In genomic region chr22:36379593-36380361, GRCh38 we compare ENCODE assay signal across 8 cellular contexts. TPM values are rescaled to one million over a fixed set of nuclear protein-coding genes. Genes with fewer than 3 reads are reported as not detected.
DNase-seq lines count a peak whose midpoint lies in the region; ATAC-seq, FAIRE-seq and TF ChIP-seq lines count a peak whose summit lies in the region.

No MANE protein-coding gene starts in this region.

- no peak for DNase-seq in GM19239 (ENCODE audit: insufficient read length, low spot score)
- peak; percentile 47 for DNase-seq in activated CD4-positive, alpha-beta T cell treated with anti-CD3 and anti-CD28 coated beads, Interleukin-2, amount 50 U/mL, for 1 hour
- DNase-seq in fibroblast of lung (ENCODE audit: low read depth in 2 of 2), result peak in 1 of 2 donors; percentile 64
- peak; percentile 40 to 65 (median 52) for DNase-seq in stimulated activated naive CD4-positive, alpha-beta T cell (lab: John Stamatoyannopoulos, UW)
- DNase-seq in amniotic stem cell (lab: John Stamatoyannopoulos, UW), result no peak
- no peak for DNase-seq in NCI-H2227 (lab: John Stamatoyannopoulos, UW; ENCODE audit: unreplicated experiment)
- no peak for DNase-seq in NCI-H187 (lab: John Stamatoyannopoulos, UW)

- H3K9ac ChIP-seq in fibroblast of lung (ENCODE audit: insufficient read depth, low read length), result peak overlapping the region; percentile 18

- no peak for ATAC-seq in HG02852 (IDR thresholded peaks at IDR 0.05; ENCODE audit: unreplicated experiment)

- H3K9me3 ChIP-seq in fibroblast of lung (ENCODE audit: control insufficient read depth, insufficient read depth, low read depth, low read length), result no peaks in the 10 kb centered on the region

- peaks cover 24% of the 10 kb centered on the region for H3K36me3 ChIP-seq in fibroblast of lung (ENCODE audit: control insufficient read depth, insufficient read depth, low read length)

- peak overlapping the region; percentile 54 for H3K4me2 ChIP-seq in fibroblast of lung (ENCODE audit: extremely low read depth, insufficient read depth, low read length)

- peak overlapping the region; percentile 55 for H3K27ac ChIP-seq in fibroblast of lung (ENCODE audit: insufficient read depth, low read length)

- FAIRE-seq in GM19239 (lab: Jason Lieb, UNC), result peak; percentile 45

- peak overlapping the region in 1 of 4 experiments; percentile 35 for H3K4me3 ChIP-seq in fibroblast of lung (replicated peaks in 1 of 4; ENCODE audit: control extremely low read depth in 1 of 4, insufficient read depth in 1 of 4, low read depth in 3 of 4, low read length in 4 of 4)

- H2AFZ ChIP-seq in fibroblast of lung (ENCODE audit: low read length), result no peak overlapping the region

- peaks cover 33% of the 10 kb centered on the region for H3K4me1 ChIP-seq in fibroblast of lung (ENCODE audit: control insufficient read depth, extremely low read depth, insufficient read depth, low read length)

- peaks cover 16% of the 10 kb centered on the region for H4K20me1 ChIP-seq in fibroblast of lung (ENCODE audit: control insufficient read depth, extremely low read depth, insufficient read depth, low read length)

- no peaks in the 10 kb centered on the region for H3K27me3 ChIP-seq in fibroblast of lung (ENCODE audit: control insufficient read depth, insufficient read depth, low read length)

- no peak for TF ChIP-seq CTCF in fibroblast of lung (conservative IDR thresholded peaks at IDR 0.05 in 1 of 2, IDR thresholded peaks at IDR 0.05 in 1 of 2; ENCODE audit: low read depth in 1 of 2, low read length in 2 of 2)

- H3K79me2 ChIP-seq in fibroblast of lung (ENCODE audit: control insufficient read depth, insufficient read depth, low read length), result peaks cover 94% of the 10 kb centered on the region

RNA-seq across cellular contexts. Expression of gene MYH9, which starts 8.0 kb away (rescaled TPM):
- total RNA-seq in fibroblast of lung, result 562 and 796 TPM in 2 replicates
- 413 and 677 TPM in 2 replicates for polyA plus RNA-seq in fibroblast of lung
- 611 and 1,244 TPM in 2 replicates for polyA plus RNA-seq in fibroblast of lung (2012)
- polyA minus RNA-seq in fibroblast of lung (ENCODE audit: low replicate concordance), result 1,141 and 2,569 TPM in 2 replicates

Comparison
In these comparisons a context has a peak if more than half of its experiments do, and no peak if none do; other contexts are left out.
1. DNase-seq: peak in activated CD4-positive, alpha-beta T cell treated with anti-CD3 and anti-CD28 coated beads, Interleukin-2, amount 50 U/mL, for 1 hour (single experiment) and stimulated activated naive CD4-positive, alpha-beta T cell (6 of 6); none in GM19239 (single experiment), amniotic stem cell (single experiment), NCI-H2227 (single experiment) and NCI-H187 (0 of 2).